In genomic region chr11:27705873-27706820, GRCh38 we compare ENCODE assay signal across 9 cellular contexts. TPM values are rescaled to one million over a fixed set of nuclear protein-coding genes. Genes with fewer than 3 reads are reported as not detected.
DNase-seq lines count a peak whose midpoint lies in the region; TF ChIP-seq lines count a peak whose summit lies in the region.
"Had no signal": no experiment of that assay in that cellular context is flagged by ENCODE, and none has a peak within 500 bp of the region (broad histone marks: within the 10 kb centered on the region; RNA-seq: fewer than 3 reads in every experiment).

No MANE protein-coding gene starts in this region.

- TF ChIP-seq CTCF in MCF 10A (IDR thresholded peaks at IDR 0.05; ENCODE audit: unreplicated experiment) = peak; percentile 54
- peak in 1 of 3 donors; percentile 48 for TF ChIP-seq CTCF in breast epithelium (IDR thresholded peaks at IDR 0.05)
- TF ChIP-seq CTCF in Loucy (conservative IDR thresholded peaks at IDR 0.05; ENCODE audit: low read length) = peak; percentile 86
- TF ChIP-seq CTCF in dorsolateral prefrontal cortex (IDR thresholded peaks at IDR 0.05 in 54 of 56, conservative IDR thresholded peaks at IDR 0.05 in 2 of 56; ENCODE audit: low read depth in 1 of 56, partially characterized antibody in 56 of 56) = peak in 55 of 56 donors; percentile 17 to 66 (median 55)
- peak; percentile 81 for TF ChIP-seq CTCF in retinal pigment epithelial cell (conservative IDR thresholded peaks at IDR 0.05; ENCODE audit: low read depth, low read length)

- no peaks in the 10 kb centered on the region for H4K20me1 ChIP-seq in Loucy (ENCODE audit: insufficient read depth, low read length, poor library complexity, severe bottlenecking)

- no peaks in the 10 kb centered on the region for H3F3A ChIP-seq in Loucy (ENCODE audit: low read depth)

- POLR2A ChIA-PET in MCF 10A (lab: Yijun Ruan, JAX) = interaction anchor here (1.4 to 1.8 kb wide), 3 partner anchors 10 to 16 kb away, joined by 4 to 6 read pairs (median 5); no protein-coding TSS in a partner anchor

- TF ChIP-seq POLR2A in breast epithelium (IDR thresholded peaks at IDR 0.05) = no peak

- in situ Hi-C loops in HAP-1 (cut with MboI; ENCODE audit: low sequenced_read_pairs) = no loop called here

- H3K79me2 ChIP-seq in Loucy (ENCODE audit: insufficient read depth, low read length) = no peaks in the 10 kb centered on the region

- no peaks in the 10 kb centered on the region for H3K9me3 ChIP-seq in breast epithelium
- H3K9me3 ChIP-seq in HAP-1 = no peaks in the 10 kb centered on the region
- no peaks in the 10 kb centered on the region for H3K9me3 ChIP-seq in Loucy (ENCODE audit: insufficient read depth, low read depth, low read length)

- H3K4me1 Mint-ChIP-seq in MCF 10A (ENCODE audit: insufficient read depth, unreplicated experiment) = peaks cover 6% of the 10 kb centered on the region

- H3K36me3 ChIP-seq in breast epithelium = no peaks in the 10 kb centered on the region
- H3K36me3 ChIP-seq in HAP-1 (replicated peaks) = no peaks in the 10 kb centered on the region
- H3K36me3 ChIP-seq in Loucy (ENCODE audit: insufficient read depth, low read length) = no peaks in the 10 kb centered on the region

- no TSS peak for BruUV-seq in MCF 10A (replicated peaks; lab: Mats Ljungman, UMichigan)

- no peak overlapping the region for H3K4me3 ChIP-seq in breast epithelium
- H3K4me3 ChIP-seq in HAP-1 = no peak overlapping the region
- H3K4me3 ChIP-seq in Loucy (ENCODE audit: low read length, poor library complexity, severe bottlenecking) = peak overlapping the region; percentile 30
- H3K4me3 ChIP-seq in dorsolateral prefrontal cortex = no peak overlapping the region
- no peak overlapping the region for H3K4me3 ChIP-seq in retinal pigment epithelial cell (ENCODE audit: low read length)

- CTCF ChIA-PET in MCF 10A (lab: Yijun Ruan, JAX) = interaction anchor here (0.6 to 8.9 kb wide), 11 partner anchors 9 to 1638 kb away, joined by 3 to 139 read pairs (median 3); no protein-coding TSS in a partner anchor

- H3K27ac Mint-ChIP-seq in MCF 10A (ENCODE audit: low read depth, unreplicated experiment) = no peak overlapping the region
- H3K27ac Mint-ChIP-seq: dendritic cell treated with granulocyte-macrophage colony-stimulating factor and Interleukin-4, amounts not matched to agents 40 ng/mL and 50 ng/mL, for 4 days had no signal

- H2AFZ ChIP-seq in Loucy (ENCODE audit: low read length) = peak overlapping the region; percentile 77

- H3K4me3 Mint-ChIP-seq in MCF 10A (ENCODE audit: unreplicated experiment) = no peak overlapping the region
- H3K4me3 Mint-ChIP-seq: dendritic cell treated with granulocyte-macrophage colony-stimulating factor and Interleukin-4, amounts not matched to agents 40 ng/mL and 50 ng/mL, for 4 days had no signal

- DNase-seq in MCF 10A (ENCODE audit: unreplicated experiment) (peak; percentile 50), breast epithelium (ENCODE audit: low spot score in 2 of 2) (no peak), HAP-1 (ENCODE audit: low spot score in 2 of 2) (peak; percentile 14 to 50), dorsolateral prefrontal cortex (peak in 1 of 10 donors; percentile 9), retinal pigment epithelial cell (ENCODE audit: low read depth) (no peak), NOMO-1 treated with DMSO at 0.1 percent for 48 hours (lab: John Stamatoyannopoulos, UW; ENCODE audit: unreplicated experiment) (no peak), NCI-H2196 treated with DMSO at 0.1 percent for 48 hours (lab: John Stamatoyannopoulos, UW; ENCODE audit: unreplicated experiment) (no peak)

- H3K27me3 ChIP-seq in breast epithelium (peaks cover 0 to 5% of the 10 kb centered on the region in 2 donors), HAP-1 (ENCODE audit: low read depth) (peaks cover 30% of the 10 kb centered on the region), Loucy (ENCODE audit: insufficient read depth, low read length, poor library complexity, severe bottlenecking) (no peaks in the 10 kb centered on the region), dorsolateral prefrontal cortex (peaks cover 0 to 24% (median 6%) of the 10 kb centered on the region in 45 donors)

- H3K27me3 Mint-ChIP-seq in MCF 10A (ENCODE audit: insufficient read depth, unreplicated experiment) = no peaks in the 10 kb centered on the region

- no peak overlapping the region for H3K9ac ChIP-seq in Loucy (ENCODE audit: low read depth, low read length, poor library complexity, severe bottlenecking)

- H3K27ac ChIP-seq in breast epithelium (no peak overlapping the region), dorsolateral prefrontal cortex (no peak overlapping the region)

- H3K4me1 ChIP-seq in breast epithelium (peaks cover 0 to 4% of the 10 kb centered on the region in 2 donors), HAP-1 (no peaks in the 10 kb centered on the region), Loucy (ENCODE audit: insufficient read depth, low read length, poor library complexity, severe bottlenecking) (no peaks in the 10 kb centered on the region)

- no peaks in the 10 kb centered on the region for H3K9me2 ChIP-seq in Loucy (replicated peaks; ENCODE audit: low read depth, low read length)

- H3K9me3 Mint-ChIP-seq in MCF 10A (ENCODE audit: unreplicated experiment) = no peaks in the 10 kb centered on the region
- H3K9me3 Mint-ChIP-seq: dendritic cell treated with granulocyte-macrophage colony-stimulating factor and Interleukin-4, amounts not matched to agents 40 ng/mL and 50 ng/mL, for 4 days had no signal

- peak overlapping the region; percentile 26 for H3K4me2 ChIP-seq in Loucy (ENCODE audit: low read depth, low read length, poor library complexity, severe bottlenecking)

- intact Hi-C loops in MCF 10A (cut with micrococcal nuclease) (no loop called here), breast epithelium (cut with DNase I; ENCODE audit: low total_unique reads) (no loop called here), dorsolateral prefrontal cortex (cut with DNase I) (no loop called here)

- no peaks in the 10 kb centered on the region for H3K36me3 Mint-ChIP-seq in MCF 10A (ENCODE audit: insufficient read depth, unreplicated experiment)

RNA-seq across cellular contexts. Expression of gene BDNF, which starts 5.9 kb away (rescaled TPM):
- total RNA-seq in MCF 10A (2022) = 2.8 and 6.3 TPM in 2 replicates
- under 1 TPM in 2 of 3 donors, not detected in 1; 0.44 to 0.66 TPM for total RNA-seq in breast epithelium
- total RNA-seq in dorsolateral prefrontal cortex = 10 to 100 TPM in 1 of 120 experiments, 1 to 10 TPM in 112, under 1 TPM in 7; 0.43 to 15.2 (median 2.8) TPM

Comparison
In these comparisons a context has a peak if more than half of its experiments do, and no peak if none do; other contexts are left out.
1. DNase-seq: peak in MCF 10A (single experiment) and HAP-1 (2 of 2); none in breast epithelium (0 of 2), retinal pigment epithelial cell (single experiment), NOMO-1 treated with DMSO at 0.1 percent for 48 hours (single experiment) and NCI-H2196 treated with DMSO at 0.1 percent for 48 hours (single experiment).